ENCODE assay signal across 8 cellular contexts in genomic region chr13:100588350-100589177, GRCh38.
DNase-seq lines count a peak whose midpoint lies in the region; ATAC-seq and TF ChIP-seq lines count a peak whose summit lies in the region.

Gene GGACT (minus strand): TSS chr13:100588789. CDS start chr13:100532591, 56,198 bp downstream.

- no peaks in the 10 kb centered on the region for H3K36me3 ChIP-seq in BLaER1 treated with 17β-estradiol and CSF1 and Interleukin-3, amounts not matched to agents 10 nM and 100 nM
- no peaks in the 10 kb centered on the region for H3K36me3 ChIP-seq in mucosa of rectum (ENCODE audit: control insufficient read depth in 2 of 2, insufficient read depth in 2 of 2, low read length in 2 of 2)

- peak within 1 kb of the TSS; percentile 48 to 82 (median 77) for H3K9ac ChIP-seq in BLaER1 treated with 17β-estradiol and CSF1 and Interleukin-3, amounts not matched to agents 10 nM and 100 nM
- peak within 1 kb of the TSS; percentile 75 to 81 for H3K9ac ChIP-seq in mucosa of rectum (ENCODE audit: low read depth in 1 of 2, low read length in 2 of 2)

- peak; percentile 97 for ATAC-seq in GM18907 (IDR thresholded peaks at IDR 0.05; ENCODE audit: unreplicated experiment)
- peak; percentile 99 for ATAC-seq in HG03135 (IDR thresholded peaks at IDR 0.05; ENCODE audit: unreplicated experiment)

- H3K27me3 ChIP-seq in BLaER1 treated with 17β-estradiol and CSF1 and Interleukin-3, amounts not matched to agents 10 nM and 100 nM, result peaks cover 0 to 9% (median 4%) of the 10 kb centered on the region in 11 experiments; a peak in 6 of 22 replicates
- H3K27me3 ChIP-seq in mucosa of rectum (ENCODE audit: control insufficient read depth in 2 of 2, insufficient read depth in 2 of 2, low read length in 2 of 2), result no peaks in the 10 kb centered on the region

- TF ChIP-seq CTCF in epithelial cell of esophagus (IDR thresholded peaks at IDR 0.05; ENCODE audit: insufficient read depth, low read depth, low read length, missing control alignments), result peak; percentile 25

- peaks cover 0 to 11% (median 6%) of the 10 kb centered on the region in 11 experiments; a peak in 7 of 22 replicates for H3K9me3 ChIP-seq in BLaER1 treated with 17β-estradiol and CSF1 and Interleukin-3, amounts not matched to agents 10 nM and 100 nM (replicated peaks in 1 of 11)
- H3K9me3 ChIP-seq in mucosa of rectum (ENCODE audit: control insufficient read depth in 2 of 2, low read length in 2 of 2), result no peaks in the 10 kb centered on the region

- peak within 1 kb of the TSS; percentile 46 to 77 (median 65); a peak in 21 of 22 replicates for H3K27ac ChIP-seq in BLaER1 treated with 17β-estradiol and CSF1 and Interleukin-3, amounts not matched to agents 10 nM and 100 nM
- H3K27ac ChIP-seq in mucosa of rectum (ENCODE audit: low read depth in 2 of 2, low read length in 2 of 2), result peak within 1 kb of the TSS; percentile 65 to 67

- peak within 1 kb of the TSS; percentile 68 to 92 (median 86) for H3K4me2 ChIP-seq in BLaER1 treated with 17β-estradiol and CSF1 and Interleukin-3, amounts not matched to agents 10 nM and 100 nM

- H3K4me3 ChIP-seq in BLaER1 treated with 17β-estradiol and CSF1 and Interleukin-3, amounts not matched to agents 10 nM and 100 nM, result peak within 1 kb of the TSS; percentile 47 to 74 (median 64)
- peak within 1 kb of the TSS; percentile 54 for H3K4me3 ChIP-seq in epithelial cell of esophagus (ENCODE audit: low read length)
- peak within 1 kb of the TSS; percentile 73 to 80 for H3K4me3 ChIP-seq in mucosa of rectum (ENCODE audit: low read length in 2 of 2)

- peaks cover 15 to 36% (median 21%) of the 10 kb centered on the region in 10 experiments; a peak in 18 of 20 replicates for H3K4me1 ChIP-seq in BLaER1 treated with 17β-estradiol and CSF1 and Interleukin-3, amounts not matched to agents 10 nM and 100 nM
- peaks cover 5 to 6% of the 10 kb centered on the region in 2 donors for H3K4me1 ChIP-seq in mucosa of rectum (ENCODE audit: control insufficient read depth in 2 of 2, insufficient read depth in 2 of 2, low read length in 2 of 2)

- H4K20me1 ChIP-seq in BLaER1 treated with 17β-estradiol and CSF1 and Interleukin-3, amounts not matched to agents 10 nM and 100 nM, result no peaks in the 10 kb centered on the region

- DNase-seq in NCI-H748 (lab: John Stamatoyannopoulos, UW; ENCODE audit: unreplicated experiment), result peak; percentile 91
- DNase-seq in activated CD8-positive, alpha-beta memory T cell treated with anti-CD3 and anti-CD28 coated beads, Interleukin-2, amount 50 U/mL, for 24 hours (ENCODE audit: extremely low read depth), result peak; percentile 44
- DNase-seq in epithelial cell of esophagus (ENCODE audit: low read depth), result peak; percentile 69
- peak; percentile 63 to 71 for DNase-seq in stimulated activated CD8-positive, alpha-beta memory T cell treated with anti-CD3 and anti-CD28 coated beads, Interleukin-7, amount 100 ng/mL, for 1 hour (ENCODE audit: low read depth in 2 of 2)

Comparison
In these comparisons a context has a peak if more than half of its experiments do, and no peak if none do; other contexts are left out.
1. Peak in every context shown above with its lines: DNase-seq, ATAC-seq, H3K4me3 ChIP-seq and H3K27ac ChIP-seq.